In the genomic region with DNA sequence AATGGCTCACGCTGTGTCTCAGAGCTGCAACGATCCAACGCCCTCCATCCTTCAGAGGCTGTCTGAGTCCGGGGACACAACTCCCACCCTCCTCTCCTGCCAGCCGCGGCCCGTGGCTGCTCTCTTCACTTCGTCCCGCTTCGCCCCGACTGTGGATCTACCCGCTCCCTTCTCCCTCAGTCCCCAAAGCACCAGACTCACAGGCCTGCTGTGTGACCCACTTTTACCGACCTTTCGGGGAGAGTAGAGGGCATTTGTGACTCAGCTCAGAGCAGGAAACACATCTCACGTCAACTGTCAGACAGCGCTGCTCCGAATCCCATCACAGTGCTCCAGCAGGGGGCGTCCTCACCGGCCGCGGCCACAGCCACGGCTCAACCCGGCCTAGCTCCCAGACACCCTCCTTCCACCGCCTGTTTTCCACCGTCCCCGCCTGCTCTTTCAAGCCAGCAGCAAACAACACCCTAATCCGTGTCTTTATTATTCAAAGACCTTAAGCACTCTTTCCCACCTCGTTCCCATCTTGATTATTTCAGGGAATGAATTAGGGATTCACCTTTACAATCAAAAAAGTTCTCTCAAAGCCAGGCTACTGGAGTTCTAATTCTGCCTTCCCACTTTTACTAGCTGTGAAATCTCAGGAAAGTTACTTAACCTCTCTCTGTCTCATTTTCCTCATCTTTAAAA, we compare ENCODE assay signal across 8 cellular contexts. TPM values are rescaled to one million over a fixed set of nuclear protein-coding genes. Genes with fewer than 3 reads are reported as not detected.
DNase-seq lines count a peak whose midpoint lies in the region; ATAC-seq and TF ChIP-seq lines count a peak whose summit lies in the region.

No MANE protein-coding gene starts in this region.

- H4K20me1 ChIP-seq in smooth muscle cell (ENCODE audit: low read depth), result no peaks in the 10 kb centered on the region

- H3K4me3 ChIP-seq in WI38 (ENCODE audit: low read depth, low read length) (no peak overlapping the region), smooth muscle cell (peak overlapping the region; percentile 44)

- no peaks in the 10 kb centered on the region for H3K27me3 ChIP-seq in smooth muscle cell (ENCODE audit: low read depth)

- H2AFZ ChIP-seq in smooth muscle cell (ENCODE audit: low read depth), result peak overlapping the region; percentile 96

- H3K27me3 Mint-ChIP-seq in immature natural killer cell (ENCODE audit: low read depth in 3 of 3), result peaks cover 0 to 5% (median 2%) of the 10 kb centered on the region in 3 donors

- ATAC-seq in GM21529 (IDR thresholded peaks at IDR 0.05; ENCODE audit: unreplicated experiment) (peak; percentile 92), HG02588 (IDR thresholded peaks at IDR 0.05; ENCODE audit: unreplicated experiment) (no peak)

- no peaks in the 10 kb centered on the region for H3F3A ChIP-seq in smooth muscle cell (ENCODE audit: low read depth)

- no peaks in the 10 kb centered on the region for H3K9me3 ChIP-seq in smooth muscle cell (replicated peaks; ENCODE audit: low read depth)

- peak overlapping the region; percentile 66 to 94 (median 86) for H3K27ac Mint-ChIP-seq in immature natural killer cell

- H3K4me2 ChIP-seq in smooth muscle cell, result peak overlapping the region; percentile 85

- peaks cover 4% of the 10 kb centered on the region for H3K4me1 ChIP-seq in smooth muscle cell (ENCODE audit: low read depth)

- no peaks in the 10 kb centered on the region for H3K9me3 Mint-ChIP-seq in immature natural killer cell

- peak overlapping the region; percentile 85 to 89 (median 87) for H3K4me3 Mint-ChIP-seq in immature natural killer cell

- TF ChIP-seq CTCF in WI38 (IDR thresholded peaks at IDR 0.05; ENCODE audit: low read depth, low read length) (peak; percentile 95), smooth muscle cell (IDR thresholded peaks at IDR 0.05; ENCODE audit: borderline replicate concordance, insufficient read depth, poor library complexity, severe bottlenecking) (peak; percentile 77)

- no peaks in the 10 kb centered on the region for H3K36me3 Mint-ChIP-seq in immature natural killer cell

- in situ Hi-C loops in T47D (cut with HindIII; ENCODE audit: low pct_unique_long_range_greater_than_20kb, low sequenced_read_pairs), result no loop called here

- WGBS in smooth muscle cell (ENCODE audit: low lambda C conversion rate), result 10% methylated on average over 27 of the region's 28 CpGs

- DNase-seq in COLO668 (lab: John Stamatoyannopoulos, UW; ENCODE audit: unreplicated experiment) (peak; percentile 49), MV-4-11 (lab: John Stamatoyannopoulos, UW) (peak; percentile 69), T47D (ENCODE audit: low read depth in 1 of 2, low spot score in 1 of 2) (peak; percentile 83 to 85), immature natural killer cell (peak; percentile 56 to 71 (median 63)), smooth muscle cell (lab: John Stamatoyannopoulos, UW; ENCODE audit: unreplicated experiment) (peak; percentile 67)

- H3K27ac ChIP-seq in smooth muscle cell (ENCODE audit: low read depth), result no peak overlapping the region

- peaks cover 7 to 14% of the 10 kb centered on the region in 2 donors for H3K4me1 Mint-ChIP-seq in immature natural killer cell

- H3K36me3 ChIP-seq in smooth muscle cell (ENCODE audit: low read depth), result no peaks in the 10 kb centered on the region

- H3K9ac ChIP-seq in smooth muscle cell (ENCODE audit: low read depth), result no peak overlapping the region

- H3K79me2 ChIP-seq in smooth muscle cell (ENCODE audit: low read depth), result no peaks in the 10 kb centered on the region

RNA-seq across cellular contexts. Expression of a gene that starts 5.0 kb away (rescaled TPM):
- polyA plus RNA-seq in immature natural killer cell, result not detected
- 0.13 and 0.22 TPM in 2 replicates for total RNA-seq in smooth muscle cell
- 0.14 and 0.99 TPM in 2 replicates for polyA plus RNA-seq in smooth muscle cell

RNA-seq across cellular contexts. Expression of a gene that starts 16.1 kb away (rescaled TPM):
- polyA plus RNA-seq in immature natural killer cell, result not detected
- not detected in 2 replicates for total RNA-seq in smooth muscle cell
- polyA plus RNA-seq in smooth muscle cell, result 1.5 TPM in 1 of 2 replicates, not detected in the other

RNA-seq across cellular contexts. Expression of a gene that starts 27.2 kb away (rescaled TPM):
- polyA plus RNA-seq in immature natural killer cell, result not detected
- not detected in 2 replicates for total RNA-seq in smooth muscle cell
- polyA plus RNA-seq in smooth muscle cell, result not detected in 2 replicates

RNA-seq across cellular contexts. Expression of a gene that starts 41.8 kb away (rescaled TPM):
- 1 to 10 TPM in 1 of 3 donors, under 1 TPM in 1, not detected in 1; 0.77 to 1.8 TPM for polyA plus RNA-seq in immature natural killer cell
- 0.04 and 0.67 TPM in 2 replicates for total RNA-seq in smooth muscle cell
- 1.2 and 1.6 TPM in 2 replicates for polyA plus RNA-seq in smooth muscle cell
